21 cellular contexts compared by ENCODE assay signal in the genomic region with DNA sequence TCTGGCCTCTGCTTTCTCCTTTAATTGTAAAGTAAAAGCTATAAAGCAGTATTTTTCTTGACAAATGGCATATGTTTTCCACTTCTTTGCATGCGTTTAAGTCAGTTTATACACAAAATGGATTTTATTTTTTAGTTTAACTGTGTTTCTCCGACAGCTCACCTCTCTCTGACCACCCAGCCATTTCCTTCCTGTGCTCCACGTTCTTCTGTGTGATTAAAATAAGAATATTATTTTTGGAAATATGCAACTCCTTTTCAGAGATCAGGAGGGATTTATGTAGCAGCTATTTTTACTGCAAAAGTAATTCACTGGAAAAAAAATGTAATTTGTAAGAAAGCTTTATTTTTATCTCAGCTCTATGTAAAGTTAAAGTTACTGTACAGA. TPM values are rescaled to one million over a fixed set of nuclear protein-coding genes. Genes with fewer than 3 reads are reported as not detected.
A peak's percentile ranks its signal among the peaks of the same experiment; 100 is the strongest.
DNase-seq lines count a peak whose midpoint lies in the region; ATAC-seq and TF ChIP-seq lines count a peak whose summit lies in the region.
"Had no signal": no experiment of that assay in that cellular context is flagged by ENCODE, and none has a peak within 500 bp of the region (broad histone marks: within the 10 kb centered on the region; RNA-seq: fewer than 3 reads in every experiment).

No MANE protein-coding gene starts in this region.

- ATAC-seq in left ventricle myocardium superior: no peak
- no peak for ATAC-seq in stimulated activated effector memory CD8-positive, alpha-beta T cell treated with anti-CD3 and anti-CD28 coated beads, Interleukin-12 subunit alpha, Interleukin-12 subunit beta, amount 100 ng/mL, for 72 hours
- ATAC-seq: activated naive CD8-positive, alpha-beta T cell treated with anti-CD3 and anti-CD28 coated beads, Interleukin-2, amount 50 U/mL, for 24 hours; activated T-cell treated with anti-CD3 and anti-CD28 coated beads, Interleukin-2, amount 50 U/mL, for 4 hours; CD8-positive, alpha-beta T cell; esophagus mucosa; stimulated activated memory B cell treated with anti-CD40 and anti-IgM and Interleukin-4, amounts not matched to agents 10 μg/mL and 1 μg/mL and 100 μg/mL, for 72 hours had no signal

- H3K27ac Mint-ChIP-seq in nephron: peak overlapping the region; percentile 48 to 85 (median 77)
- H3K27ac Mint-ChIP-seq in stimulated activated effector memory CD8-positive, alpha-beta T cell treated with anti-CD3 and anti-CD28 coated beads, Interleukin-12 subunit alpha, Interleukin-12 subunit beta, amount 100 ng/mL, for 72 hours: no peak overlapping the region
- H3K27ac Mint-ChIP-seq: activated naive CD8-positive, alpha-beta T cell treated with anti-CD3 and anti-CD28 coated beads, Interleukin-2, amount 50 U/mL, for 24 hours; CD8-positive, alpha-beta T cell; IgD-negative memory B cell; stimulated activated memory B cell treated with anti-CD40 and anti-IgM and Interleukin-4, amounts not matched to agents 10 μg/mL and 1 μg/mL and 100 μg/mL, for 72 hours had no signal

- H3K36me3 ChIP-seq in cardiac muscle cell (peaks cover 51% of the 10 kb centered on the region), esophagus muscularis mucosa (peaks cover 43 to 62% (median 46%) of the 10 kb centered on the region in 4 donors), vagina (peaks cover under 1 to 52% of the 10 kb centered on the region in 2 donors)

- intact Hi-C loops in left ventricle myocardium superior (cut with micrococcal nuclease) (no loop called here), esophagus muscularis mucosa (cut with DNase I) (loop anchor here (5.0 kb wide), 1 partner anchor 99 kb away; no protein-coding TSS in a partner anchor), vagina (cut with DNase I) (no loop called here)

- H3K9me3 Mint-ChIP-seq in nephron: peaks cover 11% of the 10 kb centered on the region
- no peaks in the 10 kb centered on the region for H3K9me3 Mint-ChIP-seq in stimulated activated effector memory CD8-positive, alpha-beta T cell treated with anti-CD3 and anti-CD28 coated beads, Interleukin-12 subunit alpha, Interleukin-12 subunit beta, amount 100 ng/mL, for 72 hours
- H3K9me3 Mint-ChIP-seq: activated naive CD8-positive, alpha-beta T cell treated with anti-CD3 and anti-CD28 coated beads, Interleukin-2, amount 50 U/mL, for 24 hours; CD8-positive, alpha-beta T cell; central memory CD8-positive, alpha-beta T cell; neural crest cell; stimulated activated memory B cell treated with anti-CD40 and anti-IgM and Interleukin-4, amounts not matched to agents 10 μg/mL and 1 μg/mL and 100 μg/mL, for 72 hours had no signal

- TF ChIP-seq POLR2A in esophagus muscularis mucosa (IDR thresholded peaks at IDR 0.05; ENCODE audit: low read depth) (no peak), vagina (IDR thresholded peaks at IDR 0.05) (no peak)

- H3K4me3 ChIP-seq in cardiac muscle cell (no peak overlapping the region), esophagus muscularis mucosa (peak overlapping the region in 1 of 4 donors; percentile 3), vagina (no peak overlapping the region)

- H3K27ac ChIP-seq in cardiac muscle cell (peak overlapping the region; percentile 6), esophagus muscularis mucosa (replicated peaks in 1 of 4) (peak overlapping the region; percentile 68 to 81 (median 80)), vagina (peak overlapping the region; percentile 74)

- H3K4me1 Mint-ChIP-seq in nephron: peaks cover 10% of the 10 kb centered on the region
- no peaks in the 10 kb centered on the region for H3K4me1 Mint-ChIP-seq in stimulated activated effector memory CD8-positive, alpha-beta T cell treated with anti-CD3 and anti-CD28 coated beads, Interleukin-12 subunit alpha, Interleukin-12 subunit beta, amount 100 ng/mL, for 72 hours
- H3K4me1 Mint-ChIP-seq: activated naive CD8-positive, alpha-beta T cell treated with anti-CD3 and anti-CD28 coated beads, Interleukin-2, amount 50 U/mL, for 24 hours; central memory CD8-positive, alpha-beta T cell; IgD-negative memory B cell; neural crest cell; stimulated activated memory B cell treated with anti-CD40 and anti-IgM and Interleukin-4, amounts not matched to agents 10 μg/mL and 1 μg/mL and 100 μg/mL, for 72 hours had no signal

- H3K9me3 ChIP-seq in cardiac muscle cell (ENCODE audit: low read depth) (no peaks in the 10 kb centered on the region), esophagus muscularis mucosa (peaks cover 0 to 9% (median 0%) of the 10 kb centered on the region in 4 donors), vagina (no peaks in the 10 kb centered on the region)

- no peak for TF ChIP-seq EP300 in esophagus muscularis mucosa (IDR thresholded peaks at IDR 0.05)

- H3K4me3 Mint-ChIP-seq in nephron: no peak overlapping the region
- H3K4me3 Mint-ChIP-seq in stimulated activated effector memory CD8-positive, alpha-beta T cell treated with anti-CD3 and anti-CD28 coated beads, Interleukin-12 subunit alpha, Interleukin-12 subunit beta, amount 100 ng/mL, for 72 hours: no peak overlapping the region
- H3K4me3 Mint-ChIP-seq: activated naive CD8-positive, alpha-beta T cell treated with anti-CD3 and anti-CD28 coated beads, Interleukin-2, amount 50 U/mL, for 24 hours; activated T-cell treated with anti-CD3 and anti-CD28 coated beads, Interleukin-2, amount 50 U/mL, for 4 hours; CD8-positive, alpha-beta T cell; central memory CD8-positive, alpha-beta T cell; IgD-negative memory B cell; neural crest cell; stimulated activated memory B cell treated with anti-CD40 and anti-IgM and Interleukin-4, amounts not matched to agents 10 μg/mL and 1 μg/mL and 100 μg/mL, for 72 hours had no signal

- TF ChIP-seq CTCF in cardiac muscle cell (IDR thresholded peaks at IDR 0.05; ENCODE audit: low read depth, low read length): no peak
- no peak for TF ChIP-seq CTCF in esophagus muscularis mucosa (IDR thresholded peaks at IDR 0.05)
- TF ChIP-seq CTCF in nephron (IDR thresholded peaks at IDR 0.05; ENCODE audit: unreplicated experiment in 3 of 3): no peak
- TF ChIP-seq CTCF in vagina (IDR thresholded peaks at IDR 0.05): no peak

- no peaks in the 10 kb centered on the region for H3K27me3 Mint-ChIP-seq in nephron (ENCODE audit: low read depth)
- H3K27me3 Mint-ChIP-seq: activated naive CD8-positive, alpha-beta T cell treated with anti-CD3 and anti-CD28 coated beads, Interleukin-2, amount 50 U/mL, for 24 hours; central memory CD8-positive, alpha-beta T cell; IgD-negative memory B cell; stimulated activated memory B cell treated with anti-CD40 and anti-IgM and Interleukin-4, amounts not matched to agents 10 μg/mL and 1 μg/mL and 100 μg/mL, for 72 hours had no signal

- H3K27me3 ChIP-seq in cardiac muscle cell: no peaks in the 10 kb centered on the region
- H3K27me3 ChIP-seq in esophagus muscularis mucosa: no peaks in the 10 kb centered on the region
- no peaks in the 10 kb centered on the region for H3K27me3 ChIP-seq in vagina

- WGBS in esophagus muscularis mucosa: 31% methylated on average over 3 of the region's 3 CpGs

- H3K4me1 ChIP-seq in cardiac muscle cell (ENCODE audit: low read depth) (no peaks in the 10 kb centered on the region), esophagus muscularis mucosa (peaks cover 42 to 62% (median 57%) of the 10 kb centered on the region in 4 donors), vagina (peaks cover 49% of the 10 kb centered on the region)

- DNase-seq in cardiac muscle cell (ENCODE audit: low read depth in 1 of 2, low spot score in 1 of 2): no peak
- no peak for DNase-seq in left ventricle myocardium superior
- DNase-seq in esophagus muscularis mucosa (ENCODE audit: extremely low spot score): no peak
- DNase-seq in vagina (ENCODE audit: extremely low spot score in 2 of 2): no peak
- DNase-seq in kidney glomerular epithelial cell (lab: John Stamatoyannopoulos, UW): no peak
- no peak for DNase-seq in stimulated activated effector memory CD8-positive, alpha-beta T cell treated with anti-CD3 and anti-CD28 coated beads, Interleukin-12 subunit alpha, Interleukin-12 subunit beta, amount 100 ng/mL, for 72 hours (ENCODE audit: low spot score in 2 of 2)
- DNase-seq in cerebellar cortex (ENCODE audit: low spot score): no peak
- DNase-seq: activated CD4-positive, alpha-beta T cell treated with anti-CD3 and anti-CD28 coated beads, Interleukin-2, amount 50 U/mL, for 1 hour; activated naive CD8-positive, alpha-beta T cell treated with anti-CD3 and anti-CD28 coated beads, Interleukin-2, amount 50 U/mL, for 24 hours; activated T-cell treated with anti-CD3 and anti-CD28 coated beads, Interleukin-2, amount 50 U/mL, for 4 hours; CD8-positive, alpha-beta T cell; mammary epithelial cell; NCI-H1048; SIG-M5; T1000 had no signal

- peaks cover 69% of the 10 kb centered on the region for H3K36me3 Mint-ChIP-seq in nephron (ENCODE audit: low read depth)
- peaks cover 58% of the 10 kb centered on the region for H3K36me3 Mint-ChIP-seq in stimulated activated effector memory CD8-positive, alpha-beta T cell treated with anti-CD3 and anti-CD28 coated beads, Interleukin-12 subunit alpha, Interleukin-12 subunit beta, amount 100 ng/mL, for 72 hours

RNA-seq across cellular contexts. Expression of gene ETS2, which starts 18.0 kb away (rescaled TPM):
- total RNA-seq in cardiac muscle cell (20.6 and 25.2 TPM in 2 replicates), left ventricle myocardium superior (43.8 TPM), esophagus muscularis mucosa (100 to 1,000 TPM in 1 of 4 donors, 10 to 100 TPM in 3; 31.1 to 175 (median 63.8) TPM), vagina (134 TPM)
- 20.9 and 32.0 TPM in 2 replicates for polyA plus RNA-seq in cardiac muscle cell

Comparison
In these comparisons a context has a peak if more than half of its experiments do, and no peak if none do; other contexts are left out.
1. H3K27ac ChIP-seq: peak in every context shown above with its lines; median percentile 80 in esophagus muscularis mucosa; 74 in vagina; 6 in cardiac muscle cell.